Comparison of ENCODE assay signal across 1 cellular context in genomic region chr12:130955238-130955816, GRCh38.
TF ChIP-seq lines count a peak whose summit lies in the region.

No MANE protein-coding gene starts in this region.

TF ChIP-seq in SK-N-SH, 30 proteins besides CTCF, POLR2A, EP300 and RAD21 (continued from another document):
- TF ChIP-seq REST (IDR thresholded peaks at IDR 0.05; ENCODE audit: low read depth, low read length): no peak
- TF ChIP-seq RCOR1 (IDR thresholded peaks at IDR 0.05; ENCODE audit: low read length): no peak
- no peak for TF ChIP-seq FOSL2 (IDR thresholded peaks at IDR 0.05; ENCODE audit: borderline replicate concordance, low read depth)
- no peak for TF ChIP-seq RFX5 (IDR thresholded peaks at IDR 0.05; ENCODE audit: low read length)
